Comparison of ENCODE assay signal across 12 cellular contexts in the genomic region with DNA sequence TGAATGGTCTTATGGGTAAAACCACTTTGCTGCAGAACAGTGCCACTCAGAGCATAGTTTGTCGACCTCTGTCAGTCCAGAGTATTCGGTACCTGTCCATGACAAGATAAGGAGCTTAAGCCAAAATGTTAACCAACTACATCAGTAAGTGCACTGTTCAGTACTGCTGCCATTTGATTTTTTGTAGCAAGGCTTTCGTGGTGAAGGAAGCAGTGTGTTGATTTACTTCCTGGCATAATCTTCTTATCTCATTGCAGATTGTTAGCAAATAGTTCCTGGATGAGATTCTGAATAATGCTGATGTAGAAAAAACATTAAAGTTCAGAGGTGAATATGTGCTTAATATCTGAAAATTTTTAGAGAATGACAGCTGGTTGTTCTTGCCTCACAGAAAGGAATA.
DNase-seq lines count a peak whose midpoint lies in the region; ATAC-seq and TF ChIP-seq lines count a peak whose summit lies in the region.
"Had no signal": no experiment of that assay in that cellular context is flagged by ENCODE, and none has a peak within 500 bp of the region (broad histone marks: within the 10 kb centered on the region; RNA-seq: fewer than 3 reads in every experiment).

No MANE protein-coding gene starts in this region.

- H3K27ac ChIP-seq in DND-41 (ENCODE audit: low read length), result peak overlapping the region; percentile 94
- H3K27ac ChIP-seq in OCI-LY3 (ENCODE audit: low read length), result no peak overlapping the region

- H3K79me2 ChIP-seq in DND-41 (ENCODE audit: insufficient read depth, low read length), result no peaks in the 10 kb centered on the region
- no peaks in the 10 kb centered on the region for H3K79me2 ChIP-seq in OCI-LY3 (ENCODE audit: low read length)

- peaks cover 55% of the 10 kb centered on the region for H3K4me1 ChIP-seq in DND-41 (ENCODE audit: insufficient read depth, low read length)
- peaks cover 27% of the 10 kb centered on the region for H3K4me1 ChIP-seq in OCI-LY3 (ENCODE audit: low read length)

- H2AFZ ChIP-seq in DND-41 (ENCODE audit: low read depth, low read length), result peak overlapping the region; percentile 54
- H2AFZ ChIP-seq in OCI-LY3 (ENCODE audit: low read depth, low read length), result no peak overlapping the region

- H3K9ac ChIP-seq in DND-41 (ENCODE audit: low read depth, low read length), result peak overlapping the region; percentile 51
- H3K9ac ChIP-seq in OCI-LY3 (ENCODE audit: low read length), result no peak overlapping the region

- H3K36me3 ChIP-seq in DND-41 (ENCODE audit: insufficient read depth, low read length) (no peaks in the 10 kb centered on the region), OCI-LY3 (replicated peaks; ENCODE audit: low read depth, low read length) (no peaks in the 10 kb centered on the region)

- H3K4me3 ChIP-seq in DND-41 (ENCODE audit: low read depth in 1 of 2, low read length in 2 of 2), result peak overlapping the region in 1 of 2 experiments; percentile 44; a peak in 1 of 4 replicates
- H3K4me3 ChIP-seq in OCI-LY3 (ENCODE audit: low read length), result no peak overlapping the region
- H3K4me3 ChIP-seq in choroid plexus epithelial cell (ENCODE audit: low read depth, low read length), result no peak overlapping the region

- H3K4me2 ChIP-seq in DND-41 (ENCODE audit: insufficient read depth, low read length), result peak overlapping the region; percentile 56
- H3K4me2 ChIP-seq in OCI-LY3 (ENCODE audit: low read length), result peak overlapping the region; percentile 31

- TF ChIP-seq CTCF in DND-41 (IDR thresholded peaks at IDR 0.05; ENCODE audit: borderline replicate concordance, extremely low read depth, low read length, poor library complexity, severe bottlenecking) (no peak), OCI-LY3 (IDR thresholded peaks at IDR 0.05; ENCODE audit: low read depth, low read length) (no peak), choroid plexus epithelial cell (conservative IDR thresholded peaks at IDR 0.05; ENCODE audit: low read depth, low read length) (no peak), omental fat pad (IDR thresholded peaks at IDR 0.05) (no peak)

- H3K27me3 ChIP-seq in DND-41 (ENCODE audit: insufficient read depth, low read length, poor library complexity), result no peaks in the 10 kb centered on the region
- H3K27me3 ChIP-seq in OCI-LY3 (ENCODE audit: low read depth, low read length), result peaks cover 3% of the 10 kb centered on the region; the same call in 1 of the 2 replicates

- ATAC-seq in DND-41 (ENCODE audit: insufficient read depth, low read depth) (no peak), omental fat pad (ENCODE audit: low FRiP score) (peak; percentile 21)

- H4K20me1 ChIP-seq in DND-41 (ENCODE audit: insufficient read depth, low read length) (no peaks in the 10 kb centered on the region), OCI-LY3 (ENCODE audit: insufficient read depth, low read length) (no peaks in the 10 kb centered on the region)

- DNase-seq in DND-41 (peak; percentile 42), choroid plexus epithelial cell (ENCODE audit: low read depth) (peak; percentile 67), omental fat pad (ENCODE audit: low spot score) (no peak), NOMO-1 treated with DMSO at 0.1 percent for 48 hours (lab: John Stamatoyannopoulos, UW; ENCODE audit: unreplicated experiment) (no peak), NCI-H2029 (lab: John Stamatoyannopoulos, UW) (no peak), hypothalamus (lab: John Stamatoyannopoulos, UW) (no peak), AG08396 (ENCODE audit: low spot score) (no peak)
- DNase-seq: effector CD4-positive, alpha-beta T cell; GOT3; MM.1S; occipital lobe had no signal

- H3K9me3 ChIP-seq in DND-41 (ENCODE audit: insufficient read depth, low read length, severe bottlenecking) (peaks cover 7% of the 10 kb centered on the region), OCI-LY3 (ENCODE audit: insufficient read depth, low read length) (no peaks in the 10 kb centered on the region)

Comparison
In these comparisons a context has a peak if more than half of its experiments do, and no peak if none do; other contexts are left out.
1. DNase-seq: peak in DND-41 (single experiment) and choroid plexus epithelial cell (single experiment); none in omental fat pad (single experiment), NOMO-1 treated with DMSO at 0.1 percent for 48 hours (single experiment), NCI-H2029 (single experiment), hypothalamus (0 of 51) and AG08396 (single experiment).